12 cellular contexts compared by ENCODE assay signal in genomic region chr1:224851850-224852261, GRCh38.
DNase-seq lines count a peak whose midpoint lies in the region; ATAC-seq, FAIRE-seq and TF ChIP-seq lines count a peak whose summit lies in the region.
"Had no signal": no experiment of that assay in that cellular context is flagged by ENCODE, and none has a peak within 500 bp of the region (broad histone marks: within the 10 kb centered on the region; RNA-seq: fewer than 3 reads in every experiment).

No MANE protein-coding gene starts in this region.

- H3K4me2 ChIP-seq in astrocyte (ENCODE audit: low read length), result no peak overlapping the region

- H2AFZ ChIP-seq in astrocyte (ENCODE audit: low read depth, low read length), result peak overlapping the region; percentile 15

- no peaks in the 10 kb centered on the region for H3K4me1 Mint-ChIP-seq in astrocyte (ENCODE audit: low read depth, unreplicated experiment)
- H3K4me1 Mint-ChIP-seq: activated B cell treated with CpG ODN at 0.5 μM for 24 hours; CD4-positive, CD25-positive, alpha-beta regulatory T cell; natural killer cell had no signal

- H3K27ac ChIP-seq in astrocyte (ENCODE audit: low read depth, low read length), result no peak overlapping the region
- H3K27ac ChIP-seq in small intestine (ENCODE audit: low read depth in 1 of 2, low read length in 1 of 2), result no peak overlapping the region

- peaks cover 2% of the 10 kb centered on the region for H3K9me3 Mint-ChIP-seq in astrocyte (ENCODE audit: unreplicated experiment)
- H3K9me3 Mint-ChIP-seq: activated B cell treated with CpG ODN at 0.5 μM for 24 hours; activated naive CD4-positive, alpha-beta T cell treated with anti-CD3 and anti-CD28 coated beads for 36 hours; natural killer cell had no signal

- no peak overlapping the region for H3K9ac ChIP-seq in astrocyte (ENCODE audit: low read length)

- WGBS in small intestine, 3 donors, result 55 to 66% (median 60%) methylated on average over 9 of the region's 9 CpGs

- H3K9me3 ChIP-seq in astrocyte (ENCODE audit: insufficient read depth, low read depth, low read length) (no peaks in the 10 kb centered on the region), small intestine (ENCODE audit: control insufficient read depth, low read depth) (no peaks in the 10 kb centered on the region)

- H3K27me3 ChIP-seq in astrocyte (ENCODE audit: insufficient read depth, low read length) (no peaks in the 10 kb centered on the region), small intestine (ENCODE audit: control insufficient read depth in 2 of 2, insufficient read depth in 2 of 2, low read length in 2 of 2) (no peaks in the 10 kb centered on the region)

- no peak overlapping the region for H3K4me3 ChIP-seq in astrocyte (ENCODE audit: insufficient read depth, low read depth, low read length)
- H3K4me3 ChIP-seq in small intestine (ENCODE audit: low read depth in 1 of 2, low read length in 2 of 2), result no peak overlapping the region

- H3K36me3 Mint-ChIP-seq in astrocyte (ENCODE audit: low read depth, unreplicated experiment), result no peaks in the 10 kb centered on the region
- H3K36me3 Mint-ChIP-seq: CD4-positive, CD25-positive, alpha-beta regulatory T cell; natural killer cell had no signal

- no peaks in the 10 kb centered on the region for H4K20me1 ChIP-seq in astrocyte (ENCODE audit: insufficient read depth, low read length)

- peaks cover 6% of the 10 kb centered on the region for H3K27me3 Mint-ChIP-seq in astrocyte (ENCODE audit: low read depth, unreplicated experiment)
- H3K27me3 Mint-ChIP-seq: activated B cell treated with CpG ODN at 0.5 μM for 24 hours; CD4-positive, CD25-positive, alpha-beta regulatory T cell had no signal

- H3K36me3 ChIP-seq in astrocyte (ENCODE audit: insufficient read depth, low read length), result no peaks in the 10 kb centered on the region
- H3K36me3 ChIP-seq in small intestine (ENCODE audit: control insufficient read depth in 2 of 2, insufficient read depth in 2 of 2, low read length in 2 of 2), result no peaks in the 10 kb centered on the region

- H3K27ac Mint-ChIP-seq in astrocyte (ENCODE audit: unreplicated experiment), result peak overlapping the region; percentile 55
- H3K27ac Mint-ChIP-seq: activated B cell treated with CpG ODN at 0.5 μM for 24 hours; activated naive CD4-positive, alpha-beta T cell treated with anti-CD3 and anti-CD28 coated beads for 36 hours; CD4-positive, CD25-positive, alpha-beta regulatory T cell; natural killer cell had no signal

- H3K4me1 ChIP-seq in astrocyte (ENCODE audit: insufficient read depth, low read length) (no peaks in the 10 kb centered on the region), small intestine (ENCODE audit: control insufficient read depth in 2 of 2, insufficient read depth in 1 of 2, low read depth in 1 of 2, low read length in 1 of 2) (no peaks in the 10 kb centered on the region)

- DNase-seq in stimulated activated CD4-positive, alpha-beta T cell treated with anti-CD3 and anti-CD28 coated beads, Interleukin-15, amount 100 ng/mL, for 24 hours, result peak; percentile 2
- DNase-seq in stimulated activated CD4-positive, alpha-beta T cell treated with anti-CD3 and anti-CD28 coated beads, Interleukin-4, amount 100 ng/mL, for 4 hours, result no peak
- no peak for DNase-seq in astrocyte (ENCODE audit: low read depth)
- no peak for DNase-seq in NK-92 (lab: John Stamatoyannopoulos, UW; ENCODE audit: unreplicated experiment)
- DNase-seq in small intestine, result no peak
- no peak for DNase-seq in NCI-H128 (lab: John Stamatoyannopoulos, UW; ENCODE audit: unreplicated experiment)
- DNase-seq in AML-193 (lab: John Stamatoyannopoulos, UW), result no peak
- DNase-seq: activated B cell treated with CpG ODN at 0.5 μM for 24 hours had no signal

- no peak overlapping the region for H3K4me3 Mint-ChIP-seq in astrocyte (ENCODE audit: unreplicated experiment)
- H3K4me3 Mint-ChIP-seq: activated B cell treated with CpG ODN at 0.5 μM for 24 hours; activated naive CD4-positive, alpha-beta T cell treated with anti-CD3 and anti-CD28 coated beads for 36 hours; CD4-positive, CD25-positive, alpha-beta regulatory T cell; natural killer cell had no signal

- TF ChIP-seq CTCF in astrocyte (IDR thresholded peaks at IDR 0.05; ENCODE audit: insufficient read depth, low read depth, low read length), result no peak

- FAIRE-seq in astrocyte (lab: Jason Lieb, UNC) (no peak), small intestine (lab: Jason Lieb, UNC) (no peak)

- no peaks in the 10 kb centered on the region for H3K79me2 ChIP-seq in astrocyte (ENCODE audit: insufficient read depth, low read length)

- ATAC-seq in HG02798 (IDR thresholded peaks at IDR 0.05; ENCODE audit: poor library complexity, unreplicated experiment), result peak; percentile 19
